In genomic region chr7:78296036-78296435, GRCh38 we compare ENCODE assay signal across 19 cellular contexts.
DNase-seq lines count a peak whose midpoint lies in the region; ATAC-seq, FAIRE-seq and TF ChIP-seq lines count a peak whose summit lies in the region.
"Had no signal": no experiment of that assay in that cellular context is flagged by ENCODE, and none has a peak within 500 bp of the region (broad histone marks: within the 10 kb centered on the region; RNA-seq: fewer than 3 reads in every experiment).

No MANE protein-coding gene starts in this region.

- no peaks in the 10 kb centered on the region for H3K36me3 ChIP-seq in pancreas

- no peak overlapping the region for H3K27ac ChIP-seq in pancreas

- intact Hi-C loops in pancreas (cut with DNase I), result no loop called here

- H3K27me3 ChIP-seq in pancreas, result no peaks in the 10 kb centered on the region

- peak; percentile 7 for DNase-seq in AG08396 (ENCODE audit: low spot score)
- DNase-seq in MV-4-11 (lab: John Stamatoyannopoulos, UW), result peak; percentile 0
- DNase-seq in astrocyte of the hippocampus (ENCODE audit: low read depth, low spot score), result peak; percentile 20
- no peak for DNase-seq in pancreas
- DNase-seq in amygdala (lab: John Stamatoyannopoulos, UW), result no peak
- no peak for DNase-seq in NAMALWA (ENCODE audit: low spot score)
- no peak for DNase-seq in NCI-H1694 treated with DMSO at 0.1 percent for 48 hours (lab: John Stamatoyannopoulos, UW)
- DNase-seq in NCI-H2029 (lab: John Stamatoyannopoulos, UW), result no peak
- DNase-seq: C1 segment of cervical spinal cord, DMS79, HCEC 1CT, Kasumi-1, MM.1S, NCI-H2107, NCI-H510A, RPMI8226, SHP77 treated with DMSO at 0.1 percent for 48 hours had no signal

- peak; percentile 7 to 19 (median 14) for ATAC-seq in pancreas
- ATAC-seq: PC-3 had no signal

- H3K4me3 ChIP-seq in pancreas, result no peak overlapping the region

- no peak for TF ChIP-seq CTCF in pancreas (IDR thresholded peaks at IDR 0.05)

- no peak for FAIRE-seq in pancreas (lab: Jason Lieb, UNC)
- FAIRE-seq: D721Med had no signal

- 86 to 89% methylated on average over 2 of the region's 2 CpGs for WGBS in pancreas, 2 donors

- H3K9me3 ChIP-seq in pancreas, result no peaks in the 10 kb centered on the region

- peaks cover 5 to 6% (median 5%) of the 10 kb centered on the region in 3 donors for H3K4me1 ChIP-seq in pancreas

Comparison
In these comparisons a context has a peak if more than half of its experiments do, and no peak if none do; other contexts are left out.
1. DNase-seq: peak in AG08396 (single experiment), MV-4-11 (single experiment) and astrocyte of the hippocampus (single experiment); none in pancreas (0 of 6), amygdala (0 of 56), NAMALWA (single experiment), NCI-H1694 treated with DMSO at 0.1 percent for 48 hours (single experiment) and NCI-H2029 (single experiment).